ENCODE assay signal across 24 cellular contexts in genomic region chr2:43441195-43441594, GRCh38.
"Had no signal": no experiment of that assay in that cellular context is flagged by ENCODE, and none has a peak within 500 bp of the region (broad histone marks: within the 10 kb centered on the region; RNA-seq: fewer than 3 reads in every experiment).

No MANE protein-coding gene starts in this region.

- H3K4me1 Mint-ChIP-seq: activated B cell treated with CpG ODN at 0.5 μM for 24 hours; activated CD4-positive, alpha-beta T cell treated with anti-CD3 and anti-CD28 coated beads for 36 hours; stimulated activated effector memory CD8-positive, alpha-beta T cell treated with anti-CD3 and anti-CD28 coated beads, Interleukin-12 subunit alpha, Interleukin-12 subunit beta, amount 100 ng/mL, for 72 hours had no signal

- H3K9me3 Mint-ChIP-seq: activated B cell treated with CpG ODN at 0.5 μM for 24 hours; activated naive CD8-positive, alpha-beta T cell treated with anti-CD3 and anti-CD28 coated beads, Interleukin-2, amount 10 ng/mL, durations not matched to agents 7 days and 5 days; activated T-cell treated with anti-CD3 and anti-CD28 coated beads, Interleukin-2, amount 50 U/mL, for 4 hours; activated T-helper 2 cell treated with anti-CD3 and anti-CD28 coated beads, Interferon-gamma antibody, Interleukin-2, Interleukin-4, amounts not matched to agents 10 μg/mL and 5 μg/mL and 100 μg/mL, durations not matched to agents 14 hours and 24 hours and 36 hours; central memory CD8-positive, alpha-beta T cell; nephron progenitor cell; stimulated activated effector memory CD8-positive, alpha-beta T cell treated with anti-CD3 and anti-CD28 coated beads, Interleukin-12 subunit alpha, Interleukin-12 subunit beta, amount 100 ng/mL, for 72 hours had no signal

- DNase-seq: activated B cell treated with CpG ODN at 0.5 μM for 24 hours; activated CD4-positive, alpha-beta T cell treated with anti-CD3 and anti-CD28 coated beads for 36 hours; activated CD4-positive, alpha-beta T cell treated with anti-CD3 and anti-CD28 coated beads, Interleukin-2, amount 50 U/mL, for 4 hours; activated CD8-positive, alpha-beta memory T cell treated with anti-CD3 and anti-CD28 coated beads, Interleukin-2, amount 50 U/mL, for 48 hours; activated naive CD4-positive, alpha-beta T cell; activated naive CD8-positive, alpha-beta T cell treated with anti-CD3 and anti-CD28 coated beads, Interleukin-2, amount 10 ng/mL, durations not matched to agents 7 days and 5 days; activated T-cell treated with anti-CD3 and anti-CD28 coated beads, Interleukin-2, amount 50 U/mL, for 4 hours; amniotic stem cell; effector memory CD4-positive, alpha-beta T cell; foreskin melanocyte; nephron progenitor cell; pancreas; psoas muscle; right cardiac atrium; stimulated activated CD4-positive, alpha-beta T cell treated with anti-CD3 and anti-CD28 coated beads, Interleukin-12 subunit alpha, Interleukin-12 subunit beta, amount 100 ng/mL, for 4 hours; stimulated activated CD4-positive, alpha-beta T cell treated with anti-CD3 and anti-CD28 coated beads, Interleukin-1b, Interleukin-23, amount 100 ng/mL, for 48 hours; stomach; T1000; trophoblast cell; uterus had no signal

- H3K27me3 Mint-ChIP-seq: activated B cell treated with CpG ODN at 0.5 μM for 24 hours; activated CD4-positive, alpha-beta T cell treated with anti-CD3 and anti-CD28 coated beads for 36 hours; activated naive CD8-positive, alpha-beta T cell treated with anti-CD3 and anti-CD28 coated beads, Interleukin-2, amount 10 ng/mL, durations not matched to agents 7 days and 5 days; central memory CD8-positive, alpha-beta T cell had no signal

- ATAC-seq: activated CD4-positive, alpha-beta T cell treated with anti-CD3 and anti-CD28 coated beads for 36 hours; activated T-cell treated with anti-CD3 and anti-CD28 coated beads, Interleukin-2, amount 50 U/mL, for 4 hours; esophagus mucosa; pancreas; psoas muscle; right cardiac atrium; stimulated activated effector memory CD8-positive, alpha-beta T cell treated with anti-CD3 and anti-CD28 coated beads, Interleukin-12 subunit alpha, Interleukin-12 subunit beta, amount 100 ng/mL, for 72 hours had no signal

- H3K27ac Mint-ChIP-seq: activated B cell treated with CpG ODN at 0.5 μM for 24 hours; activated CD4-positive, alpha-beta T cell treated with anti-CD3 and anti-CD28 coated beads for 36 hours; activated naive CD8-positive, alpha-beta T cell treated with anti-CD3 and anti-CD28 coated beads, Interleukin-2, amount 10 ng/mL, durations not matched to agents 7 days and 5 days; activated T-helper 2 cell treated with anti-CD3 and anti-CD28 coated beads, Interferon-gamma antibody, Interleukin-2, Interleukin-4, amounts not matched to agents 10 μg/mL and 5 μg/mL and 100 μg/mL, durations not matched to agents 14 hours and 24 hours and 36 hours; nephron progenitor cell; stimulated activated effector memory CD8-positive, alpha-beta T cell treated with anti-CD3 and anti-CD28 coated beads, Interleukin-12 subunit alpha, Interleukin-12 subunit beta, amount 100 ng/mL, for 72 hours had no signal

- H3K4me3 Mint-ChIP-seq: activated B cell treated with CpG ODN at 0.5 μM for 24 hours; activated CD4-positive, alpha-beta T cell treated with anti-CD3 and anti-CD28 coated beads for 36 hours; activated naive CD8-positive, alpha-beta T cell treated with anti-CD3 and anti-CD28 coated beads, Interleukin-2, amount 10 ng/mL, durations not matched to agents 7 days and 5 days; activated T-cell treated with anti-CD3 and anti-CD28 coated beads, Interleukin-2, amount 50 U/mL, for 4 hours; central memory CD8-positive, alpha-beta T cell; nephron progenitor cell; stimulated activated effector memory CD8-positive, alpha-beta T cell treated with anti-CD3 and anti-CD28 coated beads, Interleukin-12 subunit alpha, Interleukin-12 subunit beta, amount 100 ng/mL, for 72 hours had no signal
